Comparison of ENCODE assay signal across 28 cellular contexts in genomic region chr13:113958373-113958772, GRCh38. TPM values are rescaled to one million over a fixed set of nuclear protein-coding genes. Genes with fewer than 3 reads are reported as not detected.
DNase-seq lines count a peak whose midpoint lies in the region; ATAC-seq and TF ChIP-seq lines count a peak whose summit lies in the region.
"Had no signal": no experiment of that assay in that cellular context is flagged by ENCODE, and none has a peak within 500 bp of the region (broad histone marks: within the 10 kb centered on the region; RNA-seq: fewer than 3 reads in every experiment).

No MANE protein-coding gene starts in this region.

- H3K4me1 ChIP-seq in left ventricle myocardium inferior (no peaks in the 10 kb centered on the region), mucosa of descending colon (ENCODE audit: low read depth) (no peaks in the 10 kb centered on the region)
- no peaks in the 10 kb centered on the region for H3K4me1 ChIP-seq in CD4-positive, CD25-positive, alpha-beta regulatory T cell (ENCODE audit: control insufficient read depth, insufficient read depth, low read length, poor library complexity, severe bottlenecking)
- H3K4me1 ChIP-seq: A549, HAP-1, SJSA1 had no signal

- TF ChIP-seq CTCF in left ventricle myocardium inferior (IDR thresholded peaks at IDR 0.05; ENCODE audit: borderline replicate concordance) (no peak), mucosa of descending colon (IDR thresholded peaks at IDR 0.05) (no peak)

- H3K36me3 ChIP-seq in left ventricle myocardium inferior (no peaks in the 10 kb centered on the region), mucosa of descending colon (ENCODE audit: low read depth) (no peaks in the 10 kb centered on the region)
- peaks cover 20% of the 10 kb centered on the region for H3K36me3 ChIP-seq in CD4-positive, CD25-positive, alpha-beta regulatory T cell (ENCODE audit: control insufficient read depth, insufficient read depth, low read length)
- H3K36me3 ChIP-seq: HAP-1, SJSA1 had no signal

- intact Hi-C loops in Right ventricle myocardium superior (cut with DNase I) (no loop called here), left ventricle myocardium inferior (cut with micrococcal nuclease) (no loop called here), mucosa of descending colon (cut with DNase I, micrococcal nuclease) (no loop called here)

- peaks cover 0 to 11% (median 2%) of the 10 kb centered on the region in 4 donors for H3K4me1 Mint-ChIP-seq in CD4-positive, CD25-positive, alpha-beta regulatory T cell
- peaks cover 19% of the 10 kb centered on the region for H3K4me1 Mint-ChIP-seq in central memory CD8-positive, alpha-beta T cell

- H3K4me3 Mint-ChIP-seq in CD4-positive, CD25-positive, alpha-beta regulatory T cell: no peak overlapping the region
- no peak overlapping the region for H3K4me3 Mint-ChIP-seq in central memory CD8-positive, alpha-beta T cell
- H3K4me3 Mint-ChIP-seq: HFFc6 had no signal

- ATAC-seq in Right ventricle myocardium superior (ENCODE audit: poor library complexity) (no peak), mucosa of descending colon (no peak)
- no peak for ATAC-seq in CD4-positive, CD25-positive, alpha-beta regulatory T cell (ENCODE audit: low read depth in 2 of 2)
- no peak for ATAC-seq in central memory CD8-positive, alpha-beta T cell (replicated peaks; ENCODE audit: extremely low read depth, poor library complexity, severe bottlenecking)
- ATAC-seq: A549, PC-3 had no signal

- peak; percentile 34 for DNase-seq in Right ventricle myocardium superior
- DNase-seq in left ventricle myocardium inferior: no peak
- DNase-seq in CD4-positive, CD25-positive, alpha-beta regulatory T cell: no peak
- no peak for DNase-seq in central memory CD8-positive, alpha-beta T cell (ENCODE audit: low spot score in 2 of 2)
- peak in 2 of 3 donors; percentile 8 to 31 for DNase-seq in mucosa of descending colon
- no peak for DNase-seq in NCI-H146 treated with DMSO at 0.1 percent for 48 hours (lab: John Stamatoyannopoulos, UW; ENCODE audit: unreplicated experiment)
- DNase-seq in mesenteric fat pad (ENCODE audit: low spot score): no peak
- DNase-seq in NCI-H82 treated with DMSO at 0.1 percent for 48 hours (lab: John Stamatoyannopoulos, UW; ENCODE audit: unreplicated experiment): no peak
- DNase-seq: AML-193; Calu3; DMS79 treated with DMSO at 0.1 percent for 48 hours; GF-D8; GOT3; HFFc6; KBM-7; MV-4-11; NCI-H1105; NCI-H1436 treated with DMSO at 0.1 percent for 48 hours; NCI-H1930; NCI-H2107; NCI-H524; NCI-H748 treated with DMSO at 0.1 percent for 48 hours; NK-92 treated with Interleukin-12 subunit alpha and Interleukin-12 subunit beta, amount 100 ng/mL, for 24 hours; PC-3 had no signal

- peaks cover 16% of the 10 kb centered on the region for H3K9me3 ChIP-seq in left ventricle myocardium inferior (replicated peaks)
- peaks cover 2 to 8% of the 10 kb centered on the region in 2 experiments for H3K9me3 ChIP-seq in CD4-positive, CD25-positive, alpha-beta regulatory T cell (ENCODE audit: control insufficient read depth in 2 of 2, low read length in 2 of 2)
- peaks cover 4% of the 10 kb centered on the region for H3K9me3 ChIP-seq in mucosa of descending colon

- H3K27me3 ChIP-seq in left ventricle myocardium inferior (ENCODE audit: low read depth): no peaks in the 10 kb centered on the region
- H3K27me3 ChIP-seq in CD4-positive, CD25-positive, alpha-beta regulatory T cell (ENCODE audit: control insufficient read depth, insufficient read depth, low read length): no peaks in the 10 kb centered on the region
- H3K27me3 ChIP-seq: BLaER1 treated with 17β-estradiol and CSF1 and Interleukin-3, amounts not matched to agents 10 nM and 100 nM; SJSA1 had no signal

- peaks cover 0 to 15% (median 0%) of the 10 kb centered on the region in 7 donors for H3K9me3 Mint-ChIP-seq in CD4-positive, CD25-positive, alpha-beta regulatory T cell
- H3K9me3 Mint-ChIP-seq in central memory CD8-positive, alpha-beta T cell: peaks cover 7% of the 10 kb centered on the region

- peaks cover 27% of the 10 kb centered on the region for H3K36me3 Mint-ChIP-seq in CD4-positive, CD25-positive, alpha-beta regulatory T cell
- H3K36me3 Mint-ChIP-seq in central memory CD8-positive, alpha-beta T cell (ENCODE audit: insufficient read depth): peaks cover 37% of the 10 kb centered on the region

- no peak overlapping the region for H3K4me3 ChIP-seq in left ventricle myocardium inferior
- H3K4me3 ChIP-seq in CD4-positive, CD25-positive, alpha-beta regulatory T cell (ENCODE audit: low read depth, low read length): no peak overlapping the region
- no peak overlapping the region for H3K4me3 ChIP-seq in mucosa of descending colon
- H3K4me3 ChIP-seq: A549; BLaER1 treated with 17β-estradiol and CSF1 and Interleukin-3, amounts not matched to agents 10 nM and 100 nM; HAP-1; SJSA1 had no signal

- H3K27ac Mint-ChIP-seq in CD4-positive, CD25-positive, alpha-beta regulatory T cell: peak overlapping the region in 2 of 3 donors; percentile 56 to 94
- peak overlapping the region; percentile 88 for H3K27ac Mint-ChIP-seq in central memory CD8-positive, alpha-beta T cell (ENCODE audit: low read depth)
- H3K27ac Mint-ChIP-seq: HFFc6 had no signal

- H3K27me3 Mint-ChIP-seq in CD4-positive, CD25-positive, alpha-beta regulatory T cell: no peaks in the 10 kb centered on the region
- no peaks in the 10 kb centered on the region for H3K27me3 Mint-ChIP-seq in central memory CD8-positive, alpha-beta T cell

- no peak overlapping the region for H3K27ac ChIP-seq in left ventricle myocardium inferior (replicated peaks)
- H3K27ac ChIP-seq in CD4-positive, CD25-positive, alpha-beta regulatory T cell (ENCODE audit: insufficient read depth, low read length, poor library complexity, severe bottlenecking): no peak overlapping the region
- H3K27ac ChIP-seq: A549; BLaER1 treated with 17β-estradiol and CSF1 and Interleukin-3, amounts not matched to agents 10 nM and 100 nM; SJSA1 had no signal

RNA-seq across cellular contexts. Expression of gene C13orf46, which starts 15.5 kb away (rescaled TPM):
- total RNA-seq in Right ventricle myocardium superior (0.32 TPM), left ventricle myocardium inferior (0.33 TPM), mucosa of descending colon (1 to 10 TPM; 1.3 to 1.8 (median 1.6) TPM), mesenteric fat pad (2.5 TPM)
- 21.2 TPM for total RNA-seq in CD4-positive, CD25-positive, alpha-beta regulatory T cell
- 1 to 10 TPM in 1 of 4 donors, under 1 TPM in 3; 0.16 to 1.6 (median 0.45) TPM for polyA plus RNA-seq in CD4-positive, CD25-positive, alpha-beta regulatory T cell
- total RNA-seq: SJSA1 had no signal

Comparison
In these comparisons a context has a peak if more than half of its experiments do, and no peak if none do; other contexts are left out.
1. DNase-seq: peak in Right ventricle myocardium superior (single experiment) and mucosa of descending colon (2 of 3); none in left ventricle myocardium inferior (single experiment), CD4-positive, CD25-positive, alpha-beta regulatory T cell (0 of 3), central memory CD8-positive, alpha-beta T cell (0 of 2), NCI-H146 treated with DMSO at 0.1 percent for 48 hours (single experiment), mesenteric fat pad (single experiment) and NCI-H82 treated with DMSO at 0.1 percent for 48 hours (single experiment).